In the genomic region with DNA sequence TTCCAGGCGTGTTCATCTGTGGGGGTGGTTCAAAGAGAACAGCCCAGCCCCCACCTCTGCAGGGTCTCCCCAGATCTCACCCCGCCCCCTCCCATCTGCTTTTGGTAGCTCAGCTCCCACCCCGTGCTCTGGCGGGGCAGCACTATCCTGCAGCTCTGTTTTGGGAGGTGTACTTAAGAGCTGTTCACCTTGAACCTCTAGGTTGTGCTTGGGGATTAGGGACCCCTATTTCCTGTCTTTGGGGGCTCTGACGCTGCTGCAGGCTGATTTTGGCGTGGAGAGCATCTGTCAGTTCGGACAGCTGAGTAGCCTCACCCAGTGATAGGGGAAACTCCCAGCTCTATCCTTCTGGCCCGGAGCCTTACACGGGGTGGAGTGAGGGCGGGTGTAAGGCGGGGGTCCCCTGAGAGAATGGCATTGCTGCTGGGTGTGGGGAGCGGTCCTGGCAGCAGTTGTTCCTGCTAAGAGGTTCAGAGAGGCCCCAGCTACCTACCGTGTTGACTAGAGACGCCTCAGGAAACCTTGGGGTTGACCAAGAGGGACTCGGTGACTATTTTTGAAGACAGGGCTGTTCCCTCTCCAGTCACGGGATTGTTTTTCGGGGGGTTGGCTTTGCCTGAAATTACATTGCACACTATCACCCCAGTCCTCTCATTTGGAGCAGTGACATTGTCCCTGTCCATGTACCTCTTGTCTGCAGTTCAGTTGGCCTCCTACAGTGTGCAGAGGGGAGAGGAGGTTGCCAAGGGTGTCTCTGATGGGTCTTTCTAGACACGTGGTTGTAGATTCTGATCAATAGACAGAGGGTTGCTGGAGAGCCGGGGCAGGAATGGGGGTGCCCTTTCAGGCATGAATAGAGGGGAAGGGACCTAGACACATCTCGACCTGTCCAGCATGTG, we compare ENCODE assay signal across 8 cellular contexts. TPM values are rescaled to one million over a fixed set of nuclear protein-coding genes. Genes with fewer than 3 reads are reported as not detected.
DNase-seq lines count a peak whose midpoint lies in the region; ATAC-seq, FAIRE-seq and TF ChIP-seq lines count a peak whose summit lies in the region.

No MANE protein-coding gene starts in this region.

- TSS peak; percentile 47 for BruUV-seq in PC-3 (replicated peaks; lab: Mats Ljungman, UMichigan)

- TF ChIP-seq CTCF in PC-3 (conservative IDR thresholded peaks at IDR 0.05; ENCODE audit: low read depth, low read length) (no peak), H1 (IDR thresholded peaks at IDR 0.05; ENCODE audit: control extremely low read depth in 1 of 3, insufficient read depth in 1 of 3, low read depth in 1 of 3, low read length in 3 of 3) (no peak)

- 41% methylated on average over 20 of the region's 20 CpGs; no CpG with 5 or more reads in 1 of the 2 experiments for WGBS in H1 (ENCODE audit: extremely low coverage in 1 of 2, insufficient coverage in 1 of 2, insufficient read length in 1 of 2, insufficient replicate concordance in 2 of 2, low coverage in 1 of 2, low lambda C conversion rate in 2 of 2, missing lambda C conversion rate in 1 of 2), 2 experiments

- no peak for TF ChIP-seq RAD21 in H1 (IDR thresholded peaks at IDR 0.05 in 1 of 2, conservative IDR thresholded peaks at IDR 0.05 in 1 of 2; ENCODE audit: low read depth in 2 of 2, low read length in 2 of 2)

- no peak overlapping the region for H3K23ac ChIP-seq in H1 (ENCODE audit: insufficient read length)

- H2AK5ac ChIP-seq in H1 (ENCODE audit: low read depth, low read length): peak overlapping the region; percentile 40; the same call in 1 of the 2 replicates

- H3F3A ChIP-seq in PC-3 (ENCODE audit: low read length, unreplicated experiment): no peaks in the 10 kb centered on the region

- H2BK12ac ChIP-seq in H1 (ENCODE audit: low read depth, low read length): no peak overlapping the region

- no peak for FAIRE-seq in H1 (lab: Jason Lieb, UNC)

- H4K20me1 ChIP-seq in PC-3 (ENCODE audit: low read length) (no peaks in the 10 kb centered on the region), H1 (replicated peaks in 1 of 2; ENCODE audit: control insufficient read depth in 1 of 2, insufficient read depth in 2 of 2, low read length in 2 of 2) (peaks cover 4 to 10% of the 10 kb centered on the region in 2 experiments)

- H3K4me1 ChIP-seq in PC-3 (ENCODE audit: insufficient read depth, low read length) (peaks cover 25% of the 10 kb centered on the region; the same call in 1 of the 2 replicates), H1 (replicated peaks in 1 of 4; ENCODE audit: control insufficient read depth in 3 of 4, insufficient read depth in 4 of 4, low read length in 3 of 4) (peaks cover 0 to 14% (median 4%) of the 10 kb centered on the region in 4 experiments; a peak in 5 of 7 replicates)
- peaks cover 11 to 12% of the 10 kb centered on the region in 2 donors for H3K4me1 ChIP-seq in naive thymus-derived CD4-positive, alpha-beta T cell (ENCODE audit: control insufficient read depth in 2 of 2, insufficient read depth in 2 of 2, low read length in 2 of 2)

- peak overlapping the region in 7 of 9 donors; percentile 24 to 83 (median 59) for H3K27ac Mint-ChIP-seq in naive thymus-derived CD4-positive, alpha-beta T cell

- H3K27ac ChIP-seq in PC-3 (ENCODE audit: low read length) (0 out of 2 replicates have a peak overlapping the region, but pooled peaks have one; percentile 13), H1 (ENCODE audit: low read depth, low read length) (no peak overlapping the region)
- H3K27ac ChIP-seq in naive thymus-derived CD4-positive, alpha-beta T cell (ENCODE audit: low read depth, low read length): peak overlapping the region; percentile 82

- TF ChIP-seq EP300 in H1 (IDR thresholded peaks at IDR 0.05; ENCODE audit: borderline replicate concordance in 1 of 2, low read depth in 2 of 2, low read length in 2 of 2): no peak

- no peak overlapping the region for H4K91ac ChIP-seq in H1 (replicated peaks; ENCODE audit: insufficient read length, low read length)

- intact Hi-C loops in PC-3 (cut with micrococcal nuclease): loop anchor here (5.0 kb wide), 1 partner anchor 79 kb away; the partner anchor contains the start of gene RHOF
- intact Hi-C loops in naive thymus-derived CD4-positive, alpha-beta T cell (cut with micrococcal nuclease): loop anchor here (2.0 to 10.0 kb wide), 5 partner anchors 17 to 511 kb away; partner anchors contain the start of genes DIABLO (in 1 of the 2), PSMD9 (in 1 of the 2) and RHOF (in 1 of the 2)

- no peak overlapping the region for H2BK20ac ChIP-seq in H1 (ENCODE audit: low read length)

- no peak overlapping the region for H2BK15ac ChIP-seq in H1 (ENCODE audit: low read length)

- H3K36me3 ChIP-seq in PC-3 (ENCODE audit: low read depth, low read length) (no peaks in the 10 kb centered on the region), H1 (ENCODE audit: control insufficient read depth in 2 of 4, insufficient read depth in 4 of 4, low read length in 3 of 4) (no peaks in the 10 kb centered on the region)
- peaks cover 0 to 4% (median 0%) of the 10 kb centered on the region in 3 experiments for H3K36me3 ChIP-seq in naive thymus-derived CD4-positive, alpha-beta T cell (ENCODE audit: control insufficient read depth in 2 of 3, insufficient read depth in 3 of 3, low read length in 3 of 3)

- peaks cover 0 to 4% (median 0%) of the 10 kb centered on the region in 5 donors for H3K36me3 Mint-ChIP-seq in naive thymus-derived CD4-positive, alpha-beta T cell

- peak overlapping the region; percentile 80 for H3K4me3 ChIP-seq in PC-3 (ENCODE audit: low read length)
- peak overlapping the region; percentile 79 to 91 (median 87) for H3K4me3 ChIP-seq in H1 (ENCODE audit: extremely low read depth in 1 of 4, insufficient read depth in 2 of 4, low read depth in 3 of 4, low read length in 4 of 4)
- peak overlapping the region; percentile 99 for H3K4me3 ChIP-seq in naive thymus-derived CD4-positive, alpha-beta T cell (ENCODE audit: low read length)

- no peaks in the 10 kb centered on the region for H3K9me3 ChIP-seq in PC-3 (ENCODE audit: low read length)
- H3K9me3 ChIP-seq in H1 (ENCODE audit: insufficient read depth in 2 of 2, low read depth in 1 of 2, low read length in 1 of 2): no peaks in the 10 kb centered on the region
- no peaks in the 10 kb centered on the region for H3K9me3 ChIP-seq in naive thymus-derived CD4-positive, alpha-beta T cell (ENCODE audit: control insufficient read depth in 2 of 3, low read length in 3 of 3)

- no peak overlapping the region for H3K56ac ChIP-seq in H1 (replicated peaks; ENCODE audit: insufficient read length, low read depth, low read length)

- H3K9ac ChIP-seq in PC-3 (ENCODE audit: low read length) (peak overlapping the region; percentile 82), H1 (replicated peaks in 1 of 4; ENCODE audit: extremely low read depth in 1 of 4, low read depth in 3 of 4, low read length in 3 of 4) (peak overlapping the region in 2 of 4 experiments; percentile 18 to 58; a peak in 3 of 7 replicates)

- no peak overlapping the region; the same call in 1 of the 2 replicates for H4K8ac ChIP-seq in H1 (ENCODE audit: extremely low read depth, insufficient read depth, low read length)

- H3K18ac ChIP-seq in H1 (ENCODE audit: extremely low read depth, low read length): no peak overlapping the region

- POLR2A ChIA-PET in PC-3 (lab: Charles Lee; ENCODE audit: unreplicated experiment): interaction anchor here (0.5 to 1.3 kb wide), 2 partner anchors 20 to 27 kb away, joined by 5 to 7 read pairs; no protein-coding TSS in a partner anchor
- POLR2A ChIA-PET in H1 (lab: Charles Lee; ENCODE audit: partially characterized antibody): interaction anchor here (0.6 to 2.1 kb wide), 9 partner anchors 11 to 134 kb away, joined by 3 to 10 read pairs (median 3); partner anchors contain the start of gene RHOF
- POLR2A ChIA-PET in naive thymus-derived CD4-positive, alpha-beta T cell (lab: Charles Lee): interaction anchor here (0.7 to 4.2 kb wide), 14 partner anchors 7 to 795 kb away, joined by 3 to 48 read pairs (median 5); partner anchors contain the start of genes ORAI1, RHOF and SETD1B

- ATAC-seq in GM19035 (IDR thresholded peaks at IDR 0.05; ENCODE audit: unreplicated experiment): peak; percentile 9
- peak; percentile 18 for ATAC-seq in PC-3
- ATAC-seq in naive thymus-derived CD4-positive, alpha-beta T cell: no peak
- ATAC-seq in HG03469 (IDR thresholded peaks at IDR 0.05; ENCODE audit: unreplicated experiment): no peak

- H3K4me3 Mint-ChIP-seq in naive thymus-derived CD4-positive, alpha-beta T cell: peak overlapping the region; percentile 78 to 97 (median 88)

- H3K27me3 Mint-ChIP-seq in naive thymus-derived CD4-positive, alpha-beta T cell: no peaks in the 10 kb centered on the region

- peaks cover 0 to 2% (median 0%) of the 10 kb centered on the region in 11 donors for H3K9me3 Mint-ChIP-seq in naive thymus-derived CD4-positive, alpha-beta T cell

- H4K5ac ChIP-seq in H1 (ENCODE audit: insufficient read length, low read depth, low read length): no peak overlapping the region

- H2AFZ ChIP-seq in PC-3 (ENCODE audit: low read length) (peak overlapping the region; percentile 86), H1 (ENCODE audit: low read length) (no peak overlapping the region)

- H3K4me1 Mint-ChIP-seq in naive thymus-derived CD4-positive, alpha-beta T cell: peaks cover 7 to 37% (median 26%) of the 10 kb centered on the region in 7 donors

- H2BK5ac ChIP-seq in H1 (ENCODE audit: low read depth, low read length): no peak overlapping the region

- CTCF ChIA-PET in PC-3 (lab: Charles Lee) (interaction anchor here (1.3 kb wide), 2 partner anchors 59 to 81 kb away, joined by 4 to 6 read pairs; no protein-coding TSS in a partner anchor), H1 (lab: Charles Lee; ENCODE audit: partially characterized antibody) (interaction anchor here (0.5 to 9.9 kb wide), 19 partner anchors 12 to 1398 kb away, joined by 3 to 69 read pairs (median 3); partner anchors contain the start of genes ORAI1 and RHOF)
- CTCF ChIA-PET in naive thymus-derived CD4-positive, alpha-beta T cell (lab: Charles Lee): interaction anchor here (1.2 to 2.7 kb wide), 3 partner anchors 12 to 175 kb away, joined by 3 to 10 read pairs (median 6); partner anchors contain the start of genes PSMD9 and RHOF

- peaks cover 52% of the 10 kb centered on the region for H3K79me2 ChIP-seq in PC-3 (ENCODE audit: low read length)
- peaks cover 0 to 45% of the 10 kb centered on the region in 2 experiments for H3K79me2 ChIP-seq in H1 (ENCODE audit: control insufficient read depth in 1 of 2, insufficient read depth in 2 of 2, low read length in 2 of 2)

- no peak for TF ChIP-seq POLR2A in H1 (IDR thresholded peaks at IDR 0.05; ENCODE audit: control extremely low read depth in 1 of 2, low read depth in 2 of 2, low read length in 2 of 2)

- H3K4me2 ChIP-seq in PC-3 (ENCODE audit: low read length) (peak overlapping the region; percentile 89), H1 (ENCODE audit: insufficient read depth in 1 of 2, low read depth in 2 of 2, low read length in 2 of 2) (peak overlapping the region; percentile 71 to 94)

- DNase-seq in PC-3 (peak; percentile 26), H1 (ENCODE audit: low read depth in 1 of 2, low spot score in 2 of 2) (no peak), DMS79 treated with DMSO at 0.1 percent for 48 hours (lab: John Stamatoyannopoulos, UW) (no peak), mucosa of gallbladder (ENCODE audit: low spot score) (no peak)
- DNase-seq in naive thymus-derived CD4-positive, alpha-beta T cell: peak in 2 of 9 donors; percentile 2 to 6
- DNase-seq in stimulated activated CD4-positive, alpha-beta T cell treated with anti-CD3 and anti-CD28 coated beads, Interleukin-15, amount 100 ng/mL, for 24 hours: no peak

- peaks cover 16% of the 10 kb centered on the region for H3K79me1 ChIP-seq in H1 (ENCODE audit: low read depth, low read length)

- H2BK120ac ChIP-seq in H1 (replicated peaks; ENCODE audit: low read depth, low read length): no peak overlapping the region

- no peak overlapping the region for H3K4ac ChIP-seq in H1 (replicated peaks; ENCODE audit: insufficient read length, low read depth, low read length)

- no peaks in the 10 kb centered on the region for H3K9me2 ChIP-seq in PC-3 (replicated peaks; ENCODE audit: low read length)

- H3K23me2 ChIP-seq in H1 (ENCODE audit: low read depth, low read length): peaks cover 11% of the 10 kb centered on the region; the same call in 1 of the 2 replicates

- H3K27me3 ChIP-seq in PC-3 (ENCODE audit: low read length) (no peaks in the 10 kb centered on the region), H1 (replicated peaks in 1 of 4; ENCODE audit: control insufficient read depth in 3 of 4, extremely low read depth in 1 of 4, insufficient read depth in 3 of 4, low read length in 3 of 4) (no peaks in the 10 kb centered on the region)
- H3K27me3 ChIP-seq in naive thymus-derived CD4-positive, alpha-beta T cell (ENCODE audit: control insufficient read depth in 2 of 2, insufficient read depth in 2 of 2, low read length in 2 of 2): no peaks in the 10 kb centered on the region

- no peak overlapping the region for H3K14ac ChIP-seq in H1 (ENCODE audit: insufficient read length)

RNA-seq across cellular contexts. Expression of gene TMEM120B, which starts 1.0 kb away (rescaled TPM):
- total RNA-seq in PC-3 (2014; rRNA removed) (18.5 and 25.4 TPM in 2 replicates), mucosa of gallbladder (11.6 TPM)
- total RNA-seq in H1 (2021; fragmentation: NEBNext Ultra II Directional; extraction: Animal tissue kit (Norgen Biotek cat#: 25700)): 26.0 and 29.1 TPM in 2 replicates
- polyA plus RNA-seq in H1 (2011; rRNA removed): 22.0 and 31.2 TPM in 2 replicates
- polyA plus RNA-seq in H1 (2011; cell fraction: cytosol; rRNA removed): 21.3 TPM
- 90.2 TPM for polyA plus RNA-seq in H1 (2011; cell fraction: nucleus; rRNA removed)
- 15.8 to 21.0 TPM (median 18.0 TPM) in 4 replicates for polyA plus RNA-seq in H1 (2012, experiment 1 of 2)
- 11.9 TPM for polyA plus RNA-seq in H1 (2012, experiment 2 of 2)
- 31.3 TPM for polyA plus RNA-seq in H1 (2013, experiment 1 of 2)
- polyA plus RNA-seq in H1 (2013, experiment 2 of 2): 29.9 TPM
- 35.4 and 36.4 TPM in 2 replicates for polyA minus RNA-seq in H1 (2011; rRNA and poly(A)+ RNA removed)
- polyA minus RNA-seq in H1 (2011; cell fraction: cytosol; rRNA and poly(A)+ RNA removed): 16.7 TPM
- polyA minus RNA-seq in H1 (2011; cell fraction: nucleus; rRNA and poly(A)+ RNA removed): 25.9 TPM
- total RNA-seq in naive thymus-derived CD4-positive, alpha-beta T cell: 10 to 100 TPM in 2 of 5 experiments, 1 to 10 TPM in 3; 7.3 to 14.3 (median 9.2) TPM
- 1 to 10 TPM; 1.3 to 2.0 TPM for polyA plus RNA-seq in naive thymus-derived CD4-positive, alpha-beta T cell

RNA-seq across cellular contexts. Expression of gene MORN3, which starts 44.1 kb away (rescaled TPM):
- 1.6 and 1.7 TPM in 2 replicates for total RNA-seq in PC-3 (2014; rRNA removed)
- total RNA-seq in H1 (2021; fragmentation: NEBNext Ultra II Directional; extraction: Animal tissue kit (Norgen Biotek cat#: 25700)): 0.34 and 0.93 TPM in 2 replicates
- 0.22 and 0.39 TPM in 2 replicates for polyA plus RNA-seq in H1 (2011; rRNA removed)
- polyA plus RNA-seq in H1 (2011; cell fraction: cytosol; rRNA removed): 0.87 TPM
- polyA plus RNA-seq in H1 (2011; cell fraction: nucleus; rRNA removed): 0.20 TPM
- polyA plus RNA-seq in H1 (2012, experiment 1 of 2): 0.51 to 0.70 TPM (median 0.66 TPM) in 4 replicates
- polyA plus RNA-seq in H1 (2012, experiment 2 of 2): 0.18 TPM
- polyA plus RNA-seq in H1 (2013, experiment 1 of 2): 0.47 TPM
- 0.61 TPM for polyA plus RNA-seq in H1 (2013, experiment 2 of 2)
- polyA minus RNA-seq in H1 (2011; rRNA and poly(A)+ RNA removed): 0.10 and 0.44 TPM in 2 replicates
- not detected for polyA minus RNA-seq in H1 (2011; cell fraction: cytosol; rRNA and poly(A)+ RNA removed)
- polyA minus RNA-seq in H1 (2011; cell fraction: nucleus; rRNA and poly(A)+ RNA removed): not detected
- 10 to 100 TPM in 2 of 5 experiments, 1 to 10 TPM in 3; 2.3 to 19.2 (median 9.6) TPM for total RNA-seq in naive thymus-derived CD4-positive, alpha-beta T cell
- 1 to 10 TPM; 2.3 to 8.7 TPM for polyA plus RNA-seq in naive thymus-derived CD4-positive, alpha-beta T cell
- 0.69 TPM for total RNA-seq in mucosa of gallbladder

Comparison
In these comparisons a context has a peak if more than half of its experiments do, and no peak if none do; other contexts are left out.
1. ATAC-seq: peak in GM19035 (single experiment) and PC-3 (single experiment); none in naive thymus-derived CD4-positive, alpha-beta T cell (single experiment) and HG03469 (single experiment).
2. Peak in every context shown above with its lines, with median percentiles within 50 percentile points of each other: H3K4me3 ChIP-seq.